ENCODE assay signal across 17 cellular contexts in genomic region chr19:18120127-18120526, GRCh38. TPM values are rescaled to one million over a fixed set of nuclear protein-coding genes. Genes with fewer than 3 reads are reported as not detected.
DNase-seq lines count a peak whose midpoint lies in the region; ATAC-seq, FAIRE-seq and TF ChIP-seq lines count a peak whose summit lies in the region.
"Had no signal": no experiment of that assay in that cellular context is flagged by ENCODE, and none has a peak within 500 bp of the region (broad histone marks: within the 10 kb centered on the region; RNA-seq: fewer than 3 reads in every experiment).

No MANE protein-coding gene starts in this region.

- ATAC-seq in activated CD4-positive, alpha-beta T cell treated with anti-CD3 and anti-CD28 coated beads for 36 hours = no peak
- ATAC-seq in GM21515 (IDR thresholded peaks at IDR 0.05; ENCODE audit: unreplicated experiment) = no peak
- ATAC-seq: left lung, sciatic nerve had no signal

- intact Hi-C loops in activated CD4-positive, alpha-beta T cell treated with anti-CD3 and anti-CD28 coated beads for 36 hours (cut with DNase I, micrococcal nuclease) = no loop called here
- intact Hi-C loops in dorsolateral prefrontal cortex (cut with DNase I) = no loop called here

- FAIRE-seq in small intestine (lab: Jason Lieb, UNC) = no peak
- FAIRE-seq: astrocyte had no signal

- POLR2A ChIA-PET in activated CD4-positive, alpha-beta T cell treated with anti-CD3 and anti-CD28 coated beads for 36 hours (lab: Charles Lee) = interaction anchor here (0.6 kb wide), 1 partner anchor 799 kb away, joined by 3 read pairs; the partner anchor contains the start of gene COPE

- 0 out of 2 replicates have a peak, but pooled peaks cover 2% of the 10 kb centered on the region for H3F3A ChIP-seq in SU-DHL-6 (ENCODE audit: insufficient read depth)

- no peak for DNase-seq in activated CD4-positive, alpha-beta T cell treated with anti-CD3 and anti-CD28 coated beads for 36 hours
- DNase-seq in activated CD4-positive, alpha-beta T cell treated with anti-CD3 and anti-CD28 coated beads, Interleukin-2, amount 50 U/mL, for 4 hours = no peak
- no peak for DNase-seq in dorsolateral prefrontal cortex
- no peak for DNase-seq in small intestine
- DNase-seq in NCI-H2081 (lab: John Stamatoyannopoulos, UW) = no peak
- no peak for DNase-seq in activated effector memory CD4-positive, alpha-beta T cell treated with Interleukin-2 at 50 U/mL for 16 hours
- DNase-seq: COR-L47, left lung, NCI-H774, SHP77 had no signal

- H3K4me1 ChIP-seq in small intestine (ENCODE audit: control insufficient read depth in 2 of 2, insufficient read depth in 1 of 2, low read depth in 1 of 2, low read length in 1 of 2) = peaks cover 2 to 7% of the 10 kb centered on the region in 2 donors

- no peaks in the 10 kb centered on the region for H3K9me2 ChIP-seq in SU-DHL-6 (replicated peaks; ENCODE audit: insufficient read depth, low read length)

- H3K27me3 ChIP-seq in SU-DHL-6 (ENCODE audit: low read length) (no peaks in the 10 kb centered on the region), dorsolateral prefrontal cortex (no peaks in the 10 kb centered on the region), small intestine (ENCODE audit: control insufficient read depth in 2 of 2, insufficient read depth in 2 of 2, low read length in 2 of 2) (no peaks in the 10 kb centered on the region)
- H3K27me3 ChIP-seq: left lung, vagina had no signal

- H3K9me3 ChIP-seq in SU-DHL-6 (ENCODE audit: insufficient read depth, low read length) = no peaks in the 10 kb centered on the region
- no peaks in the 10 kb centered on the region for H3K9me3 ChIP-seq in small intestine (ENCODE audit: control insufficient read depth, low read depth)
- H3K9me3 ChIP-seq: left lung, vagina had no signal

- H3K4me1 Mint-ChIP-seq in activated CD4-positive, alpha-beta T cell treated with anti-CD3 and anti-CD28 coated beads for 36 hours = peaks cover 34% of the 10 kb centered on the region

- peak overlapping the region; percentile 81; the same call in 1 of the 2 replicates for H3K9ac ChIP-seq in SU-DHL-6 (ENCODE audit: low read length)

- peak overlapping the region; percentile 74 for H3K4me3 Mint-ChIP-seq in activated CD4-positive, alpha-beta T cell treated with anti-CD3 and anti-CD28 coated beads for 36 hours

- peaks cover 18% of the 10 kb centered on the region for H3K36me3 Mint-ChIP-seq in activated CD4-positive, alpha-beta T cell treated with anti-CD3 and anti-CD28 coated beads for 36 hours (ENCODE audit: low read depth)

- WGBS in small intestine, 3 donors = 27 to 55% (median 54%) methylated on average over 1 of the region's 1 CpG

- H3K79me2 ChIP-seq in SU-DHL-6 (ENCODE audit: insufficient read depth, low read length) = peaks cover 39% of the 10 kb centered on the region

- peak overlapping the region; percentile 82 for H3K4me2 ChIP-seq in SU-DHL-6 (ENCODE audit: low read depth, low read length, poor library complexity, severe bottlenecking)

- H3K27ac ChIP-seq in SU-DHL-6 (ENCODE audit: low read depth, low read length) = peak overlapping the region; percentile 43
- H3K27ac ChIP-seq in dorsolateral prefrontal cortex = peak overlapping the region in 52 of 59 donors; percentile 3 to 90 (median 74)
- peak overlapping the region; percentile 33 to 62 for H3K27ac ChIP-seq in small intestine (ENCODE audit: low read depth in 1 of 2, low read length in 1 of 2)
- H3K27ac ChIP-seq: vagina had no signal

- H2AFZ ChIP-seq in SU-DHL-6 (ENCODE audit: low read depth, low read length, severe bottlenecking) = no peak overlapping the region

- CTCF ChIA-PET in activated CD4-positive, alpha-beta T cell treated with anti-CD3 and anti-CD28 coated beads for 36 hours (lab: Charles Lee) = interaction anchor here (0.6 to 2.0 kb wide), 4 partner anchors 30 to 128 kb away, joined by 3 to 8 read pairs (median 5); partner anchors contain the start of gene IL12RB1

- peak overlapping the region; percentile 84 for H3K27ac Mint-ChIP-seq in activated CD4-positive, alpha-beta T cell treated with anti-CD3 and anti-CD28 coated beads for 36 hours

- no peak overlapping the region for H3K4me3 ChIP-seq in SU-DHL-6 (ENCODE audit: insufficient read depth, low read length, poor library complexity, severe bottlenecking)
- H3K4me3 ChIP-seq in dorsolateral prefrontal cortex = peak overlapping the region in 20 of 59 donors; percentile 3 to 80 (median 64)
- H3K4me3 ChIP-seq in small intestine (ENCODE audit: low read depth in 1 of 2, low read length in 2 of 2) = no peak overlapping the region

- H3K27me3 Mint-ChIP-seq in activated CD4-positive, alpha-beta T cell treated with anti-CD3 and anti-CD28 coated beads for 36 hours = no peaks in the 10 kb centered on the region

- TF ChIP-seq CTCF in SU-DHL-6 (IDR thresholded peaks at IDR 0.05; ENCODE audit: insufficient read depth, low read length, poor library complexity, severe bottlenecking) = no peak
- TF ChIP-seq CTCF in dorsolateral prefrontal cortex (IDR thresholded peaks at IDR 0.05 in 54 of 56, conservative IDR thresholded peaks at IDR 0.05 in 2 of 56; ENCODE audit: low read depth in 1 of 56, partially characterized antibody in 56 of 56) = no peak

- H3K9me3 Mint-ChIP-seq in activated CD4-positive, alpha-beta T cell treated with anti-CD3 and anti-CD28 coated beads for 36 hours (ENCODE audit: low read depth) = no peaks in the 10 kb centered on the region

- H4K20me1 ChIP-seq in SU-DHL-6 (ENCODE audit: low read depth, low read length) = no peaks in the 10 kb centered on the region

- no peaks in the 10 kb centered on the region for H3K36me3 ChIP-seq in SU-DHL-6 (ENCODE audit: low read length)
- peaks cover 3 to 23% of the 10 kb centered on the region in 2 donors for H3K36me3 ChIP-seq in small intestine (ENCODE audit: control insufficient read depth in 2 of 2, insufficient read depth in 2 of 2, low read length in 2 of 2)
- H3K36me3 ChIP-seq: vagina had no signal

RNA-seq across cellular contexts. Expression of gene MAST3, which starts 22.5 kb away (rescaled TPM):
- total RNA-seq in activated CD4-positive, alpha-beta T cell treated with anti-CD3 and anti-CD28 coated beads for 36 hours = 10 to 100 TPM; 17.4 to 20.1 TPM
- 100 to 1,000 TPM; 138 to 282 (median 205) TPM for total RNA-seq in dorsolateral prefrontal cortex
- 10 to 100 TPM in 2 of 3 donors, 1 to 10 TPM in 1; 9.3 to 34.6 (median 22.8) TPM for polyA plus RNA-seq in small intestine

RNA-seq across cellular contexts. Expression of gene PIK3R2, which starts 32.8 kb away (rescaled TPM):
- 10 to 100 TPM; 18.9 to 20.2 TPM for total RNA-seq in activated CD4-positive, alpha-beta T cell treated with anti-CD3 and anti-CD28 coated beads for 36 hours
- 10 to 100 TPM; 32.9 to 92.3 (median 63.4) TPM for total RNA-seq in dorsolateral prefrontal cortex
- polyA plus RNA-seq in small intestine = 10 to 100 TPM in 1 of 3 donors, 1 to 10 TPM in 2; 1.6 to 14.2 (median 2.0) TPM

RNA-seq across cellular contexts. Expression of gene IL12RB1, which starts 33.4 kb away (rescaled TPM):
- total RNA-seq in activated CD4-positive, alpha-beta T cell treated with anti-CD3 and anti-CD28 coated beads for 36 hours = 10 to 100 TPM; 17.2 to 20.0 TPM
- total RNA-seq in dorsolateral prefrontal cortex = 1 to 10 TPM in 102 of 120 experiments, under 1 TPM in 18; 0.32 to 5.4 (median 1.5) TPM
- 1 to 10 TPM in 1 of 3 donors, under 1 TPM in 2; 0.81 to 2.4 (median 0.89) TPM for polyA plus RNA-seq in small intestine
- total RNA-seq: A172, HT-29, vagina had no signal

RNA-seq across cellular contexts. Expression of gene IFI30, which starts 53.5 kb away (rescaled TPM):
- total RNA-seq in activated CD4-positive, alpha-beta T cell treated with anti-CD3 and anti-CD28 coated beads for 36 hours = 10 to 100 TPM; 20.4 to 29.5 TPM
- total RNA-seq in dorsolateral prefrontal cortex = 10 to 100 TPM in 35 of 120 experiments, 1 to 10 TPM in 68, under 1 TPM in 9, not detected in 8; 0.30 to 75.4 (median 7.3) TPM
- polyA plus RNA-seq in small intestine = 100 to 1,000 TPM in 1 of 3 donors, 10 to 100 TPM in 2; 51.9 to 178 (median 91.6) TPM

Comparison
In these comparisons a context has a peak if more than half of its experiments do, and no peak if none do; other contexts are left out.
1. RNA of gene MAST3, which starts 22.5 kb away (total RNA-seq): 138 to 282 TPM in dorsolateral prefrontal cortex; 17.4 to 20.1 TPM in activated CD4-positive, alpha-beta T cell treated with anti-CD3 and anti-CD28 coated beads for 36 hours; every median in the first group is over 4 times any median in the second.
2. Peak in every context shown above with its lines, with median percentiles within 50 percentile points of each other: H3K27ac ChIP-seq.